In genomic region chr20:53623127-53623453, GRCh38 we compare ENCODE assay signal across 8 cellular contexts. TPM values are rescaled to one million over a fixed set of nuclear protein-coding genes. Genes with fewer than 3 reads are reported as not detected.
A peak's percentile ranks its signal among the peaks of the same experiment; 100 is the strongest.
DNase-seq lines count a peak whose midpoint lies in the region; ATAC-seq, FAIRE-seq and TF ChIP-seq lines count a peak whose summit lies in the region.
"Had no signal": no experiment of that assay in that cellular context is flagged by ENCODE, and none has a peak within 500 bp of the region (broad histone marks: within the 10 kb centered on the region; RNA-seq: fewer than 3 reads in every experiment).

No MANE protein-coding gene starts in this region.

- TF ChIP-seq CTCF in WTC11 (IDR thresholded peaks at IDR 0.05), result no peak
- no peak for TF ChIP-seq CTCF in keratinocyte (optimal IDR thresholded peaks at IDR 0.05 in 1 of 3, IDR thresholded peaks at IDR 0.05 in 1 of 3, conservative IDR thresholded peaks at IDR 0.05 in 1 of 3; ENCODE audit: extremely low read depth in 1 of 3, insufficient read depth in 2 of 3, low read length in 3 of 3)

- H3K9ac ChIP-seq in keratinocyte (ENCODE audit: control insufficient read depth, extremely low read depth, insufficient read depth, low read length) (peak overlapping the region; percentile 87), stomach smooth muscle (ENCODE audit: low read length in 2 of 2) (peak overlapping the region; percentile 77 to 85)

- no peaks in the 10 kb centered on the region for H3K9me1 ChIP-seq in keratinocyte (ENCODE audit: control insufficient read depth, extremely low read depth, insufficient read depth, low read length)

- H3K36me3 Mint-ChIP-seq in WTC11, result no peaks in the 10 kb centered on the region

- peaks cover 26% of the 10 kb centered on the region for H3K4me1 ChIP-seq in keratinocyte (ENCODE audit: control insufficient read depth, extremely low read depth, insufficient read depth, low read length)
- H3K4me1 ChIP-seq in stomach smooth muscle (ENCODE audit: control insufficient read depth, insufficient read depth, low read length), result peaks cover 17% of the 10 kb centered on the region

- POLR2A ChIA-PET in WTC11 (lab: Charles Lee), result interaction anchor here (0.9 to 2.2 kb wide), 6 partner anchors 13 to 296 kb away, joined by 3 to 12 read pairs (median 6); partner anchors contain the start of gene ZNF217

- peaks cover 37% of the 10 kb centered on the region for H3K4me1 Mint-ChIP-seq in WTC11

- DNase-seq in WTC11 (ENCODE audit: low spot score), result no peak
- DNase-seq in keratinocyte (ENCODE audit: low read depth, low spot score), result no peak
- no peak for DNase-seq in hepatic stellate cell (ENCODE audit: low spot score)
- DNase-seq in ACHN, result no peak
- DNase-seq in ureter (ENCODE audit: low spot score), result no peak
- DNase-seq: cerebellar nuclear complex had no signal

- peak overlapping the region; percentile 94 for H3K4me2 ChIP-seq in keratinocyte (ENCODE audit: control insufficient read depth, extremely low read depth, insufficient read depth, low read depth, low read length)

- H3K27ac ChIP-seq in keratinocyte (ENCODE audit: control insufficient read depth, insufficient read depth, low read length) (peak overlapping the region; percentile 91), stomach smooth muscle (ENCODE audit: low read length) (peak overlapping the region; percentile 80)

- no peaks in the 10 kb centered on the region for H4K20me1 ChIP-seq in keratinocyte (ENCODE audit: control insufficient read depth, extremely low read depth, insufficient read depth, low read length)

- H3K27me3 ChIP-seq in keratinocyte (ENCODE audit: control insufficient read depth, extremely low read depth, insufficient read depth, low read length) (no peaks in the 10 kb centered on the region), stomach smooth muscle (ENCODE audit: control insufficient read depth in 1 of 2, insufficient read depth in 2 of 2, low read length in 2 of 2) (no peaks in the 10 kb centered on the region)

- CTCF ChIA-PET in WTC11 (lab: Charles Lee), result interaction anchor here (1.0 to 2.3 kb wide), 8 partner anchors 10 to 415 kb away, joined by 3 to 12 read pairs (median 4); no protein-coding TSS in a partner anchor

- peak overlapping the region; percentile 92 for H2AFZ ChIP-seq in keratinocyte (ENCODE audit: control insufficient read depth, low read length)

- ATAC-seq in HG02610 (IDR thresholded peaks at IDR 0.05; ENCODE audit: unreplicated experiment), result peak; percentile 11
- no peak for ATAC-seq in WTC11

- peak overlapping the region; percentile 90 for H3K27ac Mint-ChIP-seq in WTC11

- no peak for FAIRE-seq in keratinocyte (lab: Jason Lieb, UNC)

- peak overlapping the region; percentile 60 for H3K4me3 Mint-ChIP-seq in WTC11

- H3K9me3 ChIP-seq in keratinocyte (ENCODE audit: control insufficient read depth, low read depth, low read length) (no peaks in the 10 kb centered on the region), stomach smooth muscle (ENCODE audit: control insufficient read depth in 2 of 2, low read length in 2 of 2) (no peaks in the 10 kb centered on the region)

- in situ Hi-C loops in ACHN (cut with HindIII; ENCODE audit: low pct_ligation_motif_present, low pct_unique_long_range_greater_than_20kb, low sequenced_read_pairs), result no loop called here

- H3K9me3 Mint-ChIP-seq in WTC11, result no peaks in the 10 kb centered on the region

- H3K4me3 ChIP-seq in keratinocyte (ENCODE audit: control insufficient read depth in 2 of 3, extremely low read depth in 1 of 3, insufficient read depth in 2 of 3, low read depth in 1 of 3, low read length in 3 of 3) (peak overlapping the region in 2 of 3 experiments; percentile 45 to 47), stomach smooth muscle (ENCODE audit: low read length in 2 of 2) (peak overlapping the region; percentile 72 to 74)

- no peaks in the 10 kb centered on the region for H3K79me2 ChIP-seq in keratinocyte (ENCODE audit: control insufficient read depth, insufficient read depth, low read length)

- dilution Hi-C loops in keratinocyte (cut with MboI; ENCODE audit: extremely low pct_ligation_motif_present, low sequenced_read_pairs), result no loop called here

- no peaks in the 10 kb centered on the region for H3K36me3 ChIP-seq in keratinocyte (ENCODE audit: control insufficient read depth in 2 of 2, extremely low read depth in 1 of 2, insufficient read depth in 2 of 2, low read length in 2 of 2)
- no peaks in the 10 kb centered on the region for H3K36me3 ChIP-seq in stomach smooth muscle (ENCODE audit: control insufficient read depth in 2 of 2, insufficient read depth in 2 of 2, low read length in 2 of 2)

- no peaks in the 10 kb centered on the region for H3K27me3 Mint-ChIP-seq in WTC11 (ENCODE audit: low read depth)

TF ChIP-seq in WTC11, 78 proteins besides CTCF, POLR2A, EP300 and RAD21 (continues in another document):
- TF ChIP-seq USF2 (CRISPR knock-in tag; IDR thresholded peaks at IDR 0.05), result no peak
- no peak for TF ChIP-seq EMX1 (CRISPR knock-in tag; IDR thresholded peaks at IDR 0.05)
- TF ChIP-seq ATF1 (CRISPR knock-in tag; IDR thresholded peaks at IDR 0.05), result no peak
- no peak for TF ChIP-seq ZBTB43 (CRISPR knock-in tag; IDR thresholded peaks at IDR 0.05)
- no peak for TF ChIP-seq ZNF512 (CRISPR knock-in tag; IDR thresholded peaks at IDR 0.05; ENCODE audit: borderline replicate concordance)
- no peak for TF ChIP-seq ZSCAN18 (CRISPR knock-in tag; IDR thresholded peaks at IDR 0.05)
- no peak for TF ChIP-seq ATF3 (CRISPR knock-in tag; conservative IDR thresholded peaks at IDR 0.05)
- TF ChIP-seq NFE2L1 (CRISPR knock-in tag; IDR thresholded peaks at IDR 0.05), result no peak
- TF ChIP-seq ERG (CRISPR knock-in tag; IDR thresholded peaks at IDR 0.05), result no peak

RNA-seq across cellular contexts. Expression of gene ZNF217, which starts 29.5 kb away (rescaled TPM):
- total RNA-seq in WTC11 (2021) (75.6 to 84.0 TPM (median 77.7 TPM) in 3 replicates), ureter (80.7 TPM)
- polyA plus RNA-seq in keratinocyte, result 16.9 to 19.1 TPM (median 17.3 TPM) in 3 replicates
- polyA plus RNA-seq in keratinocyte (2011; ENCODE audit: low read depth), result 13.1 TPM
- polyA plus RNA-seq in keratinocyte (2011; cell fraction: cytosol; rRNA removed), result 7.4 and 10.7 TPM in 2 replicates
- 25.3 and 32.5 TPM in 2 replicates for polyA plus RNA-seq in keratinocyte (2011; cell fraction: nucleus; rRNA removed)
- polyA plus RNA-seq in keratinocyte (2012; ENCODE audit: low replicate concordance), result 23.6 and 26.4 TPM in 2 replicates
- polyA minus RNA-seq in keratinocyte, result 33.8 to 58.6 TPM (median 48.4 TPM) in 3 replicates
- polyA minus RNA-seq in keratinocyte (2011; cell fraction: cytosol; rRNA and poly(A)+ RNA removed), result 14.0 TPM
- polyA minus RNA-seq in keratinocyte (2011; cell fraction: nucleus; rRNA and poly(A)+ RNA removed), result 53.1 and 94.6 TPM in 2 replicates
